In genomic region chr18:33828949-33829348, GRCh38 we compare ENCODE assay signal across 30 cellular contexts.
"Had no signal": no experiment of that assay in that cellular context is flagged by ENCODE, and none has a peak within 500 bp of the region (broad histone marks: within the 10 kb centered on the region; RNA-seq: fewer than 3 reads in every experiment).

No MANE protein-coding gene starts in this region.

- H3K9me3 ChIP-seq: colonic mucosa had no signal

- H3K4me3 ChIP-seq: ascending aorta, breast epithelium, cardiac muscle cell, colonic mucosa, esophagus squamous epithelium, gastroesophageal sphincter, heart right ventricle, hepatocyte had no signal

- FAIRE-seq: endometrium, endothelial cell of umbilical vein had no signal

- H3K36me3 ChIP-seq: ascending aorta, breast epithelium, cardiac muscle cell, colonic mucosa, esophagus squamous epithelium, gastroesophageal sphincter, heart right ventricle had no signal

- H3K27ac ChIP-seq: ascending aorta, breast epithelium, cardiac muscle cell, colonic mucosa, epithelial cell of prostate, esophagus squamous epithelium, gastroesophageal sphincter, heart right ventricle, hepatocyte had no signal

- H3K79me2 ChIP-seq: hepatocyte had no signal

- DNase-seq: activated CD4-positive, alpha-beta memory T cell treated with anti-CD3 and anti-CD28 coated beads, Interleukin-2, amount 10 ng/mL, durations not matched to agents 7 days and 5 days; activated CD4-positive, alpha-beta T cell treated with anti-CD3 and anti-CD28 coated beads for 1 hour; activated CD4-positive, alpha-beta T cell treated with anti-CD3 and anti-CD28 coated beads for 4 hours; activated CD4-positive, alpha-beta T cell treated with anti-CD3 and anti-CD28 coated beads, Interleukin-2, amount 10 ng/mL, durations not matched to agents 7 days and 5 days; activated CD4-positive, alpha-beta T cell treated with anti-CD3 and anti-CD28 coated beads, Interleukin-2, amount 50 U/mL, for 4 hours; activated CD8-positive, alpha-beta memory T cell treated with anti-CD3 and anti-CD28 coated beads, Interleukin-2, amount 50 U/mL, for 48 hours; activated gamma-delta T cell; activated naive CD4-positive, alpha-beta T cell; activated naive CD4-positive, alpha-beta T cell treated with anti-CD3 and anti-CD28 coated beads, Interleukin-2, amount 10 ng/mL, durations not matched to agents 7 days and 5 days; activated naive CD8-positive, alpha-beta T cell treated with anti-CD3 and anti-CD28 coated beads, Interleukin-2, amount 10 ng/mL, durations not matched to agents 7 days and 5 days; activated T-cell treated with anti-CD3 and anti-CD28 coated beads for 4 hours; activated T-cell treated with anti-CD3 and anti-CD28 coated beads, Interleukin-2, amount 50 U/mL, for 24 hours; activated T-cell treated with anti-CD3 and anti-CD28 coated beads, Interleukin-2, amount 50 U/mL, for 72 hours; central memory CD4-positive, alpha-beta T cell; cerebellar nuclear complex; colonic mucosa; effector CD8-positive, alpha-beta T cell; esophagus squamous epithelium; foreskin melanocyte; heart right ventricle had no signal

- H3K4me1 ChIP-seq: ascending aorta, breast epithelium, colonic mucosa, esophagus squamous epithelium, gastroesophageal sphincter, heart right ventricle had no signal

- ATAC-seq: activated naive CD4-positive, alpha-beta T cell treated with anti-CD3 and anti-CD28 coated beads, Interleukin-2, amount 50 U/mL, for 72 hours; activated T-cell treated with anti-CD3 and anti-CD28 coated beads, Interleukin-2, amount 50 U/mL, for 72 hours; gastroesophageal sphincter; heart right ventricle; WTC11 had no signal

- H2AFZ ChIP-seq: hepatocyte had no signal

- H3K27me3 ChIP-seq: ascending aorta, breast epithelium, cardiac muscle cell, colonic mucosa, esophagus squamous epithelium, gastroesophageal sphincter, heart right ventricle, hepatocyte had no signal

- H3K4me2 ChIP-seq: hepatocyte had no signal
